27 cellular contexts compared by ENCODE assay signal in genomic region chr10:5841965-5842364, GRCh38.
"Had no signal": no experiment of that assay in that cellular context is flagged by ENCODE, and none has a peak within 500 bp of the region (broad histone marks: within the 10 kb centered on the region; RNA-seq: fewer than 3 reads in every experiment).

No MANE protein-coding gene starts in this region.

- H3K27me3 Mint-ChIP-seq: type B pancreatic cell had no signal

- H3K9me3 ChIP-seq: breast epithelium, gastrocnemius medialis, psoas muscle, thoracic aorta, uterus had no signal

- H3K36me3 Mint-ChIP-seq: activated naive CD4-positive, alpha-beta T cell treated with anti-CD3 and anti-CD28 coated beads, Interleukin-2, amount 50 U/mL, for 72 hours; type B pancreatic cell had no signal

- H3K27ac ChIP-seq: breast epithelium, gastrocnemius medialis, hepatocyte, parathyroid adenoma, psoas muscle, thoracic aorta, uterus had no signal

- DNase-seq: activated CD4-positive, alpha-beta T cell treated with anti-CD3 and anti-CD28 coated beads for 1 hour; activated CD4-positive, alpha-beta T cell treated with anti-CD3 and anti-CD28 coated beads, Interleukin-2, amount 10 ng/mL, durations not matched to agents 7 days and 5 days; activated CD8-positive, alpha-beta T cell treated with anti-CD3 and anti-CD28 coated beads for 36 hours; activated naive CD4-positive, alpha-beta T cell; activated T-cell treated with anti-CD3 and anti-CD28 coated beads, Interleukin-2, amount 50 U/mL, for 72 hours; central memory CD4-positive, alpha-beta T cell; gastrocnemius medialis; glutamatergic neuron; left cardiac atrium; left ventricle myocardium superior; occipital lobe; psoas muscle; stimulated activated CD4-positive, alpha-beta T cell treated with anti-CD3 and anti-CD28 coated beads, Interleukin-15, amount 100 ng/mL, for 24 hours; stimulated activated CD4-positive, alpha-beta T cell treated with anti-CD3 and anti-CD28 coated beads, Interleukin-2, amount 100 ng/mL, for 24 hours; stimulated activated naive CD8-positive, alpha-beta T cell treated with anti-CD3 and anti-CD28 coated beads, Interleukin-15, Interleukin-2, amounts not matched to agents 100 U/mL and 50 U/mL, for 24 hours; T-helper 2 cell; uterus had no signal

- FAIRE-seq: endometrium, keratinocyte had no signal

- H3K27me3 ChIP-seq: breast epithelium, hepatocyte, uterus had no signal

- H2AFZ ChIP-seq: hepatocyte, parathyroid adenoma had no signal

- H3K4me3 ChIP-seq: breast epithelium, gastrocnemius medialis, hepatocyte, psoas muscle, smooth muscle cell, thoracic aorta, uterus had no signal

- H3K9ac ChIP-seq: parathyroid adenoma had no signal

- H3K36me3 ChIP-seq: breast epithelium, gastrocnemius medialis, thoracic aorta, uterus had no signal

- H3K79me2 ChIP-seq: hepatocyte, parathyroid adenoma had no signal

- H3K27ac Mint-ChIP-seq: activated CD4-positive, alpha-beta T cell treated with anti-CD3 and anti-CD28 coated beads, Interleukin-2, amount 10 ng/mL, durations not matched to agents 7 days and 5 days; activated CD8-positive, alpha-beta T cell treated with anti-CD3 and anti-CD28 coated beads for 36 hours; activated naive CD4-positive, alpha-beta T cell treated with anti-CD3 and anti-CD28 coated beads, Interleukin-2, amount 50 U/mL, for 72 hours; activated T-cell treated with anti-CD3 and anti-CD28 coated beads, Interleukin-2, amount 50 U/mL, for 72 hours; dendritic cell treated with granulocyte-macrophage colony-stimulating factor and Interleukin-4, amounts not matched to agents 40 ng/mL and 50 ng/mL, for 4 days; type B pancreatic cell had no signal

- H3K4me3 Mint-ChIP-seq: activated CD4-positive, alpha-beta T cell treated with anti-CD3 and anti-CD28 coated beads, Interleukin-2, amount 10 ng/mL, durations not matched to agents 7 days and 5 days; activated CD8-positive, alpha-beta T cell treated with anti-CD3 and anti-CD28 coated beads for 36 hours; activated T-cell treated with anti-CD3 and anti-CD28 coated beads, Interleukin-2, amount 50 U/mL, for 72 hours; dendritic cell treated with granulocyte-macrophage colony-stimulating factor and Interleukin-4, amounts not matched to agents 40 ng/mL and 50 ng/mL, for 4 days; type B pancreatic cell had no signal

- H3K9me3 Mint-ChIP-seq: activated CD4-positive, alpha-beta T cell treated with anti-CD3 and anti-CD28 coated beads, Interleukin-2, amount 10 ng/mL, durations not matched to agents 7 days and 5 days; activated CD8-positive, alpha-beta T cell treated with anti-CD3 and anti-CD28 coated beads for 36 hours; activated T-cell treated with anti-CD3 and anti-CD28 coated beads, Interleukin-2, amount 50 U/mL, for 72 hours; dendritic cell treated with granulocyte-macrophage colony-stimulating factor and Interleukin-4, amounts not matched to agents 40 ng/mL and 50 ng/mL, for 4 days; type B pancreatic cell had no signal

- ATAC-seq: activated CD8-positive, alpha-beta T cell treated with anti-CD3 and anti-CD28 coated beads for 36 hours; activated naive CD4-positive, alpha-beta T cell treated with anti-CD3 and anti-CD28 coated beads, Interleukin-2, amount 50 U/mL, for 72 hours; activated T-cell treated with anti-CD3 and anti-CD28 coated beads, Interleukin-2, amount 50 U/mL, for 72 hours; gastrocnemius medialis; left cardiac atrium; left ventricle myocardium superior; psoas muscle; stimulated activated naive CD8-positive, alpha-beta T cell treated with anti-CD3 and anti-CD28 coated beads, Interleukin-15, Interleukin-2, amounts not matched to agents 100 U/mL and 50 U/mL, for 24 hours had no signal

- H3K4me2 ChIP-seq: hepatocyte, smooth muscle cell had no signal

- H3K4me1 ChIP-seq: breast epithelium, gastrocnemius medialis, parathyroid adenoma, psoas muscle, uterus had no signal
